Comparison of ENCODE assay signal across 8 cellular contexts in the genomic region with DNA sequence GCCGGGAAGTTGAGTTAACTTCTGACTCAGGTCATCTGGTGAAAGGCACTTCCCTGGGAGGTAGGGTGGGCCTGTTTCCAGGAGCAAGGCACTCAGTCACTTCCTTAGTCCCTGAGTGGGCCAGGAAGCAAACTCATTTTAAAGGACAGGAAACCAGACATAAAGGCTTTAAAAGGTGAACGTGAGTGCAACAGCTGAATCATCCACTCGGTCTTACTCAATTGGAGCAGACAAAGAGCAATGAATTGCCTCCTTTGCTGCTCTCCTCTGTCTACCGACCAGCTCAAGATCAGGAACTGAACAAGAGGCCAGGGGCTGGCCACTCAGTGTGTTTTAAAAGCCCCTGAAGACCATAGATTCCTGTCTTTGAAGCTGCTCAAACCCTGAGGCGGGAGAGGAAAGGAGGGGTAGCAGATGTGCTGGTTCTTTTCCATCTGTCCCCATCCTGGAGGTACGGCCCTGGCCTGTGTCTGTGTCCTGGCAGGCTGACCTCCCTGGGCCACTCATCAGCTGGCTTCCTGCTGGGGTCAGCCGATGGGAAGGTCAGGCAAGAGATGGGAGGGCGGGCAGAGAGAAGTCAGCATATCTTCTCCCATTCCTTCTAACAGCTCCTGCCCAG.
DNase-seq lines count a peak whose midpoint lies in the region; ATAC-seq and TF ChIP-seq lines count a peak whose summit lies in the region.

No MANE protein-coding gene starts in this region.

- no peaks in the 10 kb centered on the region for H3K9me3 Mint-ChIP-seq in progenitor cell of endocrine pancreas (ENCODE audit: low read depth)

- no peak for TF ChIP-seq CTCF in esophagus squamous epithelium (IDR thresholded peaks at IDR 0.05)
- no peak for TF ChIP-seq CTCF in progenitor cell of endocrine pancreas (IDR thresholded peaks at IDR 0.05; ENCODE audit: unreplicated experiment)

- peak overlapping the region; percentile 86 for H3K27ac Mint-ChIP-seq in progenitor cell of endocrine pancreas

- peaks cover 12% of the 10 kb centered on the region for H3K36me3 Mint-ChIP-seq in progenitor cell of endocrine pancreas (ENCODE audit: insufficient read depth)

- H3K27me3 ChIP-seq in esophagus squamous epithelium (no peaks in the 10 kb centered on the region), HAP-1 (ENCODE audit: low read depth) (no peaks in the 10 kb centered on the region)

- in situ Hi-C loops in HAP-1 (cut with MboI; ENCODE audit: low sequenced_read_pairs), result loop anchor here (25.0 kb wide), 1 partner anchor 524 kb away; the partner anchor contains the start of gene USP15

- peak; percentile 92 for DNase-seq in HCEC 1CT
- DNase-seq in RPMI7951 (ENCODE audit: low read depth), result peak; percentile 95
- no peak for DNase-seq in esophagus squamous epithelium (lab: John Stamatoyannopoulos, UW)
- DNase-seq in progenitor cell of endocrine pancreas (ENCODE audit: low spot score, unreplicated experiment), result no peak
- DNase-seq in NCI-H187 (lab: John Stamatoyannopoulos, UW), result no peak
- DNase-seq in activated gamma-delta T cell (lab: John Stamatoyannopoulos, UW), result no peak
- DNase-seq in HAP-1 (ENCODE audit: low spot score in 2 of 2), result no peak

- H3K9me3 ChIP-seq in esophagus squamous epithelium, result no peaks in the 10 kb centered on the region
- no peaks in the 10 kb centered on the region for H3K9me3 ChIP-seq in HAP-1

- peaks cover 1% of the 10 kb centered on the region for H3K4me1 Mint-ChIP-seq in progenitor cell of endocrine pancreas (ENCODE audit: low read depth)

- intact Hi-C loops in esophagus squamous epithelium (cut with DNase I), result no loop called here

- H3K4me3 ChIP-seq in esophagus squamous epithelium, result no peak overlapping the region
- H3K4me3 ChIP-seq in HAP-1, result no peak overlapping the region

- no peak for ATAC-seq in GM18907 (IDR thresholded peaks at IDR 0.05; ENCODE audit: unreplicated experiment)

- no peak for TF ChIP-seq POLR2A in esophagus squamous epithelium (IDR thresholded peaks at IDR 0.05)

- H3K36me3 ChIP-seq in esophagus squamous epithelium, result no peaks in the 10 kb centered on the region
- no peaks in the 10 kb centered on the region for H3K36me3 ChIP-seq in HAP-1 (replicated peaks)

- H3K27ac ChIP-seq in esophagus squamous epithelium, result peak overlapping the region; percentile 52 to 77 (median 60)

- peaks cover 0 to 32% (median 11%) of the 10 kb centered on the region in 3 donors for H3K4me1 ChIP-seq in esophagus squamous epithelium
- H3K4me1 ChIP-seq in HAP-1, result no peaks in the 10 kb centered on the region

- WGBS in esophagus squamous epithelium, 2 donors, result 49 to 54% methylated on average over 8 of the region's 8 CpGs

- no peak overlapping the region for H3K4me3 Mint-ChIP-seq in progenitor cell of endocrine pancreas (ENCODE audit: low read depth)

- H3K27me3 Mint-ChIP-seq in progenitor cell of endocrine pancreas, result peaks cover 12% of the 10 kb centered on the region

Comparison
In these comparisons a context has a peak if more than half of its experiments do, and no peak if none do; other contexts are left out.
1. DNase-seq: peak in HCEC 1CT (single experiment) and RPMI7951 (single experiment); none in esophagus squamous epithelium (single experiment), progenitor cell of endocrine pancreas (single experiment), NCI-H187 (0 of 2), activated gamma-delta T cell (single experiment) and HAP-1 (0 of 2).